Comparison of ENCODE assay signal across 9 cellular contexts in genomic region chr1:65393345-65393744, GRCh38. TPM values are rescaled to one million over a fixed set of nuclear protein-coding genes. Genes with fewer than 3 reads are reported as not detected.
DNase-seq lines count a peak whose midpoint lies in the region; ATAC-seq and TF ChIP-seq lines count a peak whose summit lies in the region.
"Had no signal": no experiment of that assay in that cellular context is flagged by ENCODE, and none has a peak within 500 bp of the region (broad histone marks: within the 10 kb centered on the region; RNA-seq: fewer than 3 reads in every experiment).

No MANE protein-coding gene starts in this region.

- H3K27ac Mint-ChIP-seq in T-helper 2 cell treated with Interferon-gamma antibody and Interleukin-4, amounts not matched to agents 5 μg/mL and 100 μg/mL, for 36 hours, result peak overlapping the region; percentile 72
- H3K27ac Mint-ChIP-seq in GM23338, result no peak overlapping the region

- BruUV-seq in A673 (replicated peaks; lab: Mats Ljungman, UMichigan), result no TSS peak

- H3K79me2 ChIP-seq in osteoblast (ENCODE audit: insufficient read depth, low read length) (no peaks in the 10 kb centered on the region), GM23338 (replicated peaks; ENCODE audit: insufficient read depth) (no peaks in the 10 kb centered on the region)

- no peaks in the 10 kb centered on the region for H3K9me2 ChIP-seq in GM23338 (ENCODE audit: insufficient read depth)

- peaks cover 69% of the 10 kb centered on the region for H3K4me1 Mint-ChIP-seq in T-helper 2 cell treated with Interferon-gamma antibody and Interleukin-4, amounts not matched to agents 5 μg/mL and 100 μg/mL, for 36 hours (ENCODE audit: low read depth)
- peaks cover 9% of the 10 kb centered on the region for H3K4me1 Mint-ChIP-seq in GM23338

- no peaks in the 10 kb centered on the region for H3K27me3 ChIP-seq in osteoblast (ENCODE audit: insufficient read depth, low read length)
- no peaks in the 10 kb centered on the region for H3K27me3 ChIP-seq in A673 (replicated peaks; ENCODE audit: insufficient read depth, low read depth, low read length, poor library complexity)
- H3K27me3 ChIP-seq in GM23338 (ENCODE audit: insufficient read depth), result no peaks in the 10 kb centered on the region

- no peaks in the 10 kb centered on the region for H3K27me3 Mint-ChIP-seq in T-helper 2 cell treated with Interferon-gamma antibody and Interleukin-4, amounts not matched to agents 5 μg/mL and 100 μg/mL, for 36 hours (ENCODE audit: low read depth)
- no peaks in the 10 kb centered on the region for H3K27me3 Mint-ChIP-seq in GM23338 (ENCODE audit: insufficient read depth, low read depth, poor library complexity)

- H3K27ac ChIP-seq in osteoblast (ENCODE audit: low read depth, low read length), result no peak overlapping the region
- H3K27ac ChIP-seq in caudate nucleus (ENCODE audit: low read depth, low read length), result no peak overlapping the region
- no peak overlapping the region for H3K27ac ChIP-seq in A673 (ENCODE audit: low read depth, low read length, poor library complexity, severe bottlenecking)
- no peak overlapping the region for H3K27ac ChIP-seq in GM23338 (ENCODE audit: low read depth)

- CTCF ChIA-PET in A673 (lab: Charles Lee), result no interaction called here

- H2AFZ ChIP-seq in osteoblast (ENCODE audit: low read length) (no peak overlapping the region), GM23338 (no peak overlapping the region)

- peak overlapping the region; percentile 46 for H3K4me3 Mint-ChIP-seq in T-helper 2 cell treated with Interferon-gamma antibody and Interleukin-4, amounts not matched to agents 5 μg/mL and 100 μg/mL, for 36 hours
- H3K4me3 Mint-ChIP-seq in GM23338, result no peak overlapping the region

- H3K4me1 ChIP-seq in osteoblast (ENCODE audit: insufficient read depth, low read length) (peaks cover 15% of the 10 kb centered on the region), A673 (ENCODE audit: insufficient read depth, low read length, poor library complexity, severe bottlenecking) (no peaks in the 10 kb centered on the region), GM23338 (ENCODE audit: insufficient read depth) (peaks cover 4% of the 10 kb centered on the region; the same call in 1 of the 2 replicates)

- DNase-seq in T-helper 2 cell treated with Interferon-gamma antibody and Interleukin-4, amounts not matched to agents 5 μg/mL and 100 μg/mL, for 36 hours (ENCODE audit: low spot score), result peak; percentile 46
- DNase-seq in osteoblast (ENCODE audit: insufficient read length, low spot score, missing footprints) (peak; percentile 61), caudate nucleus (lab: John Stamatoyannopoulos, UW) (no peak), NCI-H526 (lab: John Stamatoyannopoulos, UW) (no peak), A673 (ENCODE audit: low spot score) (no peak), GM23338 (ENCODE audit: low spot score) (no peak)
- DNase-seq: NCI-H146 had no signal

- TF ChIP-seq CTCF in osteoblast (IDR thresholded peaks at IDR 0.05; ENCODE audit: extremely low read depth, low read depth, low read length), result no peak
- TF ChIP-seq CTCF in A673 (conservative IDR thresholded peaks at IDR 0.05; ENCODE audit: low read depth, low read length), result no peak
- no peak for TF ChIP-seq CTCF in GM23338 (conservative IDR thresholded peaks at IDR 0.05; ENCODE audit: low read depth in 2 of 2)

- POLR2A ChIA-PET in A673 (lab: Charles Lee; ENCODE audit: low non-redundant PET), result no interaction called here

- intact Hi-C loops in A673 (cut with micrococcal nuclease; ENCODE audit: unreplicated experiment), result no loop called here

- H3K36me3 ChIP-seq in osteoblast (ENCODE audit: insufficient read depth, low read length) (no peaks in the 10 kb centered on the region), A673 (ENCODE audit: insufficient read depth, low read length, poor library complexity, severe bottlenecking) (no peaks in the 10 kb centered on the region), GM23338 (ENCODE audit: insufficient read depth) (no peaks in the 10 kb centered on the region)

- H3K9me3 ChIP-seq in osteoblast (ENCODE audit: low read depth, low read length) (no peaks in the 10 kb centered on the region), A673 (ENCODE audit: low read depth, low read length, poor library complexity, severe bottlenecking) (no peaks in the 10 kb centered on the region)

- H3K36me3 Mint-ChIP-seq in T-helper 2 cell treated with Interferon-gamma antibody and Interleukin-4, amounts not matched to agents 5 μg/mL and 100 μg/mL, for 36 hours (ENCODE audit: low read depth), result peaks cover 5% of the 10 kb centered on the region
- no peaks in the 10 kb centered on the region for H3K36me3 Mint-ChIP-seq in GM23338 (ENCODE audit: low read depth)

- peak; percentile 90 for ATAC-seq in GM18907 (IDR thresholded peaks at IDR 0.05; ENCODE audit: unreplicated experiment)
- ATAC-seq in HG02840 (IDR thresholded peaks at IDR 0.05; ENCODE audit: low FRiP score, unreplicated experiment), result peak; percentile 75
- ATAC-seq in GM23338, result no peak

- no peaks in the 10 kb centered on the region for H4K20me1 ChIP-seq in osteoblast (ENCODE audit: insufficient read depth, low read length)
- H4K20me1 ChIP-seq in GM23338 (replicated peaks; ENCODE audit: insufficient read depth), result no peaks in the 10 kb centered on the region

- no peaks in the 10 kb centered on the region for H3F3A ChIP-seq in GM23338 (replicated peaks; ENCODE audit: low read depth)

- H3K4me3 ChIP-seq in osteoblast (ENCODE audit: insufficient read depth, low read length) (no peak overlapping the region), A673 (ENCODE audit: low read depth, low read length, poor library complexity, severe bottlenecking) (no peak overlapping the region), GM23338 (no peak overlapping the region)

- H3K9me3 Mint-ChIP-seq in T-helper 2 cell treated with Interferon-gamma antibody and Interleukin-4, amounts not matched to agents 5 μg/mL and 100 μg/mL, for 36 hours, result no peaks in the 10 kb centered on the region
- no peaks in the 10 kb centered on the region; the same call in 2 of the 3 replicates for H3K9me3 Mint-ChIP-seq in GM23338

- no peak overlapping the region for H3K4me2 ChIP-seq in osteoblast (ENCODE audit: insufficient read depth, low read length)
- no peak overlapping the region for H3K4me2 ChIP-seq in GM23338

TF ChIP-seq in GM23338, 12 proteins besides CTCF, POLR2A, EP300 and RAD21:
- TF ChIP-seq ETS1 (IDR thresholded peaks at IDR 0.05) (no peak), REST (IDR thresholded peaks at IDR 0.05; ENCODE audit: unreplicated experiment) (no peak)
TF ChIP-seq in GM23338: peak in this region for 0.

RNA-seq across cellular contexts. Expression of gene LEPR, which starts 27.1 kb away (rescaled TPM):
- 169 and 235 TPM in 2 replicates for total RNA-seq in osteoblast
- 1.5 and 1.6 TPM in 2 replicates for total RNA-seq in A673 (2021)
- total RNA-seq in GM23338 (2014; rRNA removed; shearing (Covaris generic)), result 3.8 and 4.7 TPM in 2 replicates
- 1.5 and 2.1 TPM in 2 replicates for polyA plus RNA-seq in GM23338 (2016; fragmentation: Nextera tagmentation; extraction: Ambion mirVana)

RNA-seq across cellular contexts. Expression of gene LEPROT, which starts 27.1 kb away (rescaled TPM):
- total RNA-seq in osteoblast (87.9 and 111 TPM in 2 replicates), A673 (2021) (24.8 and 29.3 TPM in 2 replicates)
- 22.9 and 26.7 TPM in 2 replicates for total RNA-seq in GM23338 (2014; rRNA removed; shearing (Covaris generic))
- polyA plus RNA-seq in GM23338 (2016; fragmentation: Nextera tagmentation; extraction: Ambion mirVana), result 19.3 and 24.9 TPM in 2 replicates

Comparison
In these comparisons a context has a peak if more than half of its experiments do, and no peak if none do; other contexts are left out.
1. DNase-seq: peak in T-helper 2 cell treated with Interferon-gamma antibody and Interleukin-4, amounts not matched to agents 5 μg/mL and 100 μg/mL, for 36 hours (single experiment) and osteoblast (single experiment); none in caudate nucleus (0 of 61), NCI-H526 (0 of 2), A673 (single experiment) and GM23338 (single experiment).
2. RNA of gene LEPR, which starts 27.1 kb away (total RNA-seq): 169 to 235 TPM in osteoblast; 3.8 to 4.7 TPM in GM23338 and 1.5 to 1.6 TPM in A673; every median in the first group is over 10 times any median in the second.